4 cellular contexts compared by ENCODE assay signal in genomic region chr15:40962317-40962716, GRCh38. TPM values are rescaled to one million over a fixed set of nuclear protein-coding genes. Genes with fewer than 3 reads are reported as not detected.
"Had no signal": no experiment of that assay in that cellular context is flagged by ENCODE, and none has a peak within 500 bp of the region (broad histone marks: within the 10 kb centered on the region; RNA-seq: fewer than 3 reads in every experiment).

No MANE protein-coding gene starts in this region.

RNA-seq across cellular contexts. Expression of gene DLL4, which starts 33.2 kb away (rescaled TPM):
- total RNA-seq: activated naive CD8-positive, alpha-beta T cell treated with anti-CD3 and anti-CD28 coated beads for 36 hours; activated T-helper 17 cell treated with anti-CD3 and anti-CD28 coated beads, Interleukin-2, amount 50 U/mL, for 72 hours; bronchial epithelial cell had no signal
- polyA plus RNA-seq: cardiac muscle cell had no signal
